Comparison of ENCODE assay signal across 10 cellular contexts in the genomic region with DNA sequence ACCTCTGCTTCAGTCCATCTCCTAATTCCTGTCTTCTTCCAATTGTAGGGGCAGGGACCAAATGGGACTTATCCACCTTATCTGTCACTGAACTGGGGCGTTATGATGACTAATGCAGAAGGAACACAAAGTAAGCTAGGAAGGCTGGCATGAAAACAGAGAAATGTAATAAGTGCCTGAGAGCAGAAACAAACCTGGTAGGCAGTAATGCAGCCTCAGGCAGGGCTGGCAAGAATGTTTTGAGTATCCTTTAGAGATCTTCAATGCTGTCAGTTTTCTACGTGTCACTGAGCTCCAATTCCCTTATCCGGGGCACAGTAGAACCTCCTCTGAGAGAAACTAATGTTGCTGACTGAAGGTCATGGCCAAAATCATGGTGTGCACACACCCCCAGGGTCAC.
DNase-seq lines count a peak whose midpoint lies in the region; ATAC-seq and TF ChIP-seq lines count a peak whose summit lies in the region.
"Had no signal": no experiment of that assay in that cellular context is flagged by ENCODE, and none has a peak within 500 bp of the region (broad histone marks: within the 10 kb centered on the region; RNA-seq: fewer than 3 reads in every experiment).

No MANE protein-coding gene starts in this region.

- no TSS peak for BruUV-seq in HCT116 (replicated peaks; lab: Mats Ljungman, UMichigan)

- H3K27ac ChIP-seq in HCT116 (ENCODE audit: low read depth, low read length) (no peak overlapping the region), rectal smooth muscle tissue (ENCODE audit: low read depth, low read length) (peak overlapping the region; percentile 76)

- intact Hi-C loops in HCT116 (cut with micrococcal nuclease), result no loop called here

- H3K9ac ChIP-seq in HCT116 (ENCODE audit: low read length) (no peak overlapping the region), rectal smooth muscle tissue (ENCODE audit: low read length) (no peak overlapping the region)

- no peaks in the 10 kb centered on the region for H3K79me2 ChIP-seq in HCT116 (ENCODE audit: insufficient read depth, low read length)

- no peaks in the 10 kb centered on the region for H3K9me3 ChIP-seq in HCT116 (ENCODE audit: control insufficient read depth in 1 of 2, insufficient read depth in 1 of 2, low read depth in 1 of 2, low read length in 2 of 2)

- peaks cover 18 to 21% of the 10 kb centered on the region in 2 experiments; a peak in 3 of 4 replicates for H3K4me1 ChIP-seq in HCT116 (ENCODE audit: control insufficient read depth in 1 of 2, insufficient read depth in 2 of 2, low read length in 2 of 2)
- peaks cover 11% of the 10 kb centered on the region for H3K4me1 ChIP-seq in rectal smooth muscle tissue (ENCODE audit: control insufficient read depth, insufficient read depth, low read length)

- TF ChIP-seq POLR2A in HCT116 (IDR thresholded peaks at IDR 0.05; ENCODE audit: borderline replicate concordance, extremely low read depth, insufficient read depth, insufficient read length) (no peak), GM18505 (IDR thresholded peaks at IDR 0.05; ENCODE audit: borderline replicate concordance, extremely low read depth, insufficient read depth, insufficient read length) (no peak)

- POLR2A ChIA-PET in HCT116 (lab: Charles Lee), result no interaction called here

- RAD21 ChIA-PET in HCT116 (lab: Charles Lee; ENCODE audit: low non-redundant PET in 1 of 2, low total read pairs in 2 of 2, uncharacterized antibody in 2 of 2, unreplicated experiment in 2 of 2), result interaction anchor here in 1 of 2 experiments (0.5 kb wide), 1 partner anchor 11 kb away, joined by 3 read pairs; no protein-coding TSS in a partner anchor

- H2AFZ ChIP-seq in HCT116 (ENCODE audit: low read depth, low read length, poor library complexity, severe bottlenecking), result peak overlapping the region; percentile 89

- peak; percentile 19 for DNase-seq in HCT116 (ENCODE audit: low read depth, low spot score)
- peak; percentile 63 for DNase-seq in fibroblast of pulmonary artery (ENCODE audit: low read depth)
- DNase-seq in NCI-H1930 (lab: John Stamatoyannopoulos, UW), result no peak
- DNase-seq: naive B cell had no signal

- H3K4me2 ChIP-seq in HCT116 (ENCODE audit: low read length), result peak overlapping the region; percentile 59

- H3K9me2 ChIP-seq in HCT116 (ENCODE audit: insufficient read depth), result no peaks in the 10 kb centered on the region

- H4K20me1 ChIP-seq in HCT116 (ENCODE audit: insufficient read depth), result no peaks in the 10 kb centered on the region

- CTCF ChIA-PET in HCT116 (lab: Charles Lee), result no interaction called here

- ATAC-seq in HCT116 (peak; percentile 58), SK-N-SH treated with all-trans-retinoic acid at 6 μM for 48 hours (peak; percentile 92), GM18505 (IDR thresholded peaks at IDR 0.05; ENCODE audit: unreplicated experiment) (no peak), GM21619 (IDR thresholded peaks at IDR 0.05; ENCODE audit: unreplicated experiment) (no peak), HG03460 (IDR thresholded peaks at IDR 0.05; ENCODE audit: unreplicated experiment) (no peak)
- ATAC-seq: activated naive CD4-positive, alpha-beta T cell treated with anti-CD3 and anti-CD28 coated beads, Interleukin-2, amount 50 U/mL, for 72 hours had no signal

- H3K27me3 ChIP-seq in HCT116 (ENCODE audit: insufficient read depth, low read length), result no peaks in the 10 kb centered on the region
- no peaks in the 10 kb centered on the region for H3K27me3 ChIP-seq in rectal smooth muscle tissue (ENCODE audit: control insufficient read depth, insufficient read depth, low read length)

- no peak for TF ChIP-seq CTCF in HCT116 (IDR thresholded peaks at IDR 0.05 in 2 of 3, conservative IDR thresholded peaks at IDR 0.05 in 1 of 3; ENCODE audit: borderline replicate concordance in 1 of 3, insufficient read depth in 1 of 3, low read depth in 2 of 3, low read length in 2 of 3)
- TF ChIP-seq CTCF in fibroblast of pulmonary artery (IDR thresholded peaks at IDR 0.05; ENCODE audit: low read length, missing control alignments), result no peak

- no peak overlapping the region for H3K4me3 ChIP-seq in HCT116 (replicated peaks in 1 of 2; ENCODE audit: low read depth in 1 of 2, low read length in 2 of 2)
- no peak overlapping the region for H3K4me3 ChIP-seq in fibroblast of pulmonary artery (replicated peaks; ENCODE audit: low read depth, low read length)
- no peak overlapping the region for H3K4me3 ChIP-seq in rectal smooth muscle tissue (ENCODE audit: low read length)

- H3K36me3 ChIP-seq in HCT116 (ENCODE audit: control insufficient read depth in 1 of 2, insufficient read depth in 2 of 2, low read length in 2 of 2) (no peaks in the 10 kb centered on the region), rectal smooth muscle tissue (ENCODE audit: control insufficient read depth, insufficient read depth, low read length) (no peaks in the 10 kb centered on the region)

- TF ChIP-seq RAD21 in HCT116 (IDR thresholded peaks at IDR 0.05; ENCODE audit: low read depth), result no peak

TF ChIP-seq in HCT116, 20 proteins besides CTCF, POLR2A, EP300 and RAD21:
- TF ChIP-seq EGR1 (IDR thresholded peaks at IDR 0.05; ENCODE audit: low read depth) (no peak), EZH2 (IDR thresholded peaks at IDR 0.05) (no peak), YY1 (IDR thresholded peaks at IDR 0.05; ENCODE audit: extremely low read depth, insufficient replicate concordance, low read depth, low read length) (no peak), JUND (IDR thresholded peaks at IDR 0.05) (peak; percentile 55), CEBPB (IDR thresholded peaks at IDR 0.05; ENCODE audit: low read depth) (0 out of 2 replicates have a peak, but pooled peaks have one; percentile 17), SP1 (IDR thresholded peaks at IDR 0.05; ENCODE audit: low read depth) (peak; percentile 28; the same call in 1 of the 2 replicates), CBX3 (IDR thresholded peaks at IDR 0.05; ENCODE audit: low read depth) (peak; percentile 64), FOSL1 (IDR thresholded peaks at IDR 0.05; ENCODE audit: low read depth) (peak; percentile 44)

TF ChIP-seq in SK-N-SH treated with all-trans-retinoic acid at 6 μM for 48 hours, 23 proteins besides CTCF, POLR2A, EP300 and RAD21:
- no peak for TF ChIP-seq ZNF8 (CRISPR knock-in tag; IDR thresholded peaks at IDR 0.05)
- no peak for TF ChIP-seq SNAI2 (CRISPR knock-in tag; IDR thresholded peaks at IDR 0.05)
- TF ChIP-seq ZFP3 (CRISPR knock-in tag; IDR thresholded peaks at IDR 0.05), result no peak
- no peak for TF ChIP-seq GLIS3 (CRISPR knock-in tag; IDR thresholded peaks at IDR 0.05)
- TF ChIP-seq ZC3H10 (CRISPR knock-in tag; IDR thresholded peaks at IDR 0.05), result no peak
- no peak for TF ChIP-seq CSDC2 (CRISPR knock-in tag; IDR thresholded peaks at IDR 0.05)
- TF ChIP-seq TCF4 (CRISPR knock-in tag; IDR thresholded peaks at IDR 0.05; ENCODE audit: borderline replicate concordance), result no peak
- peak; percentile 61; the same call in 1 of the 2 replicates for TF ChIP-seq ISL1 (CRISPR knock-in tag; IDR thresholded peaks at IDR 0.05)

Comparison
In these comparisons a context has a peak if more than half of its experiments do, and no peak if none do; other contexts are left out.
1. ATAC-seq: peak in HCT116 (single experiment) and SK-N-SH treated with all-trans-retinoic acid at 6 μM for 48 hours (single experiment); none in GM18505 (single experiment), GM21619 (single experiment) and HG03460 (single experiment).
2. DNase-seq: peak in HCT116 (single experiment) and fibroblast of pulmonary artery (single experiment); none in NCI-H1930 (0 of 2).